ENCODE assay signal across 2 cellular contexts in genomic region chr1:230139741-230140140, GRCh38.
TF ChIP-seq lines count a peak whose summit lies in the region.

No MANE protein-coding gene starts in this region.

TF ChIP-seq in liver, 16 proteins besides CTCF, POLR2A, EP300 and RAD21 (continued from another document):
- TF ChIP-seq TAF1 (conservative IDR thresholded peaks at IDR 0.05) (no peak), FOXA2 (IDR thresholded peaks at IDR 0.05) (no peak), HNF4G (IDR thresholded peaks at IDR 0.05) (no peak), RXRA (IDR thresholded peaks at IDR 0.05) (no peak), REST (IDR thresholded peaks at IDR 0.05) (no peak), EGR1 (IDR thresholded peaks at IDR 0.05; ENCODE audit: low read depth in 2 of 2) (no peak), ATF3 (IDR thresholded peaks at IDR 0.05) (no peak)
- TF ChIP-seq, protein P1, sequence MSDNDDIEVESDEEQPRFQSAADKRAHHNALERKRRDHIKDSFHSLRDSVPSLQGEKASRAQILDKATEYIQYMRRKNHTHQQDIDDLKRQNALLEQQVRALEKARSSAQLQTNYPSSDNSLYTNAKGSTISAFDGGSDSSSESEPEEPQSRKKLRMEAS (IDR thresholded peaks at IDR 0.05): no peak

TF ChIP-seq in K562, 482 proteins besides CTCF, POLR2A, EP300 and RAD21 (continued from another document):
- TF ChIP-seq, protein P2, sequence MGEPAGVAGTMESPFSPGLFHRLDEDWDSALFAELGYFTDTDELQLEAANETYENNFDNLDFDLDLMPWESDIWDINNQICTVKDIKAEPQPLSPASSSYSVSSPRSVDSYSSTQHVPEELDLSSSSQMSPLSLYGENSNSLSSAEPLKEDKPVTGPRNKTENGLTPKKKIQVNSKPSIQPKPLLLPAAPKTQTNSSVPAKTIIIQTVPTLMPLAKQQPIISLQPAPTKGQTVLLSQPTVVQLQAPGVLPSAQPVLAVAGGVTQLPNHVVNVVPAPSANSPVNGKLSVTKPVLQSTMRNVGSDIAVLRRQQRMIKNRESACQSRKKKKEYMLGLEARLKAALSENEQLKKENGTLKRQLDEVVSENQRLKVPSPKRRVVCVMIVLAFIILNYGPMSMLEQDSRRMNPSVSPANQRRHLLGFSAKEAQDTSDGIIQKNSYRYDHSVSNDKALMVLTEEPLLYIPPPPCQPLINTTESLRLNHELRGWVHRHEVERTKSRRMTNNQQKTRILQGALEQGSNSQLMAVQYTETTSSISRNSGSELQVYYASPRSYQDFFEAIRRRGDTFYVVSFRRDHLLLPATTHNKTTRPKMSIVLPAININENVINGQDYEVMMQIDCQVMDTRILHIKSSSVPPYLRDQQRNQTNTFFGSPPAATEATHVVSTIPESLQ (CRISPR knock-in tag; IDR thresholded peaks at IDR 0.05): 0 out of 2 replicates have a peak, but pooled peaks have one; percentile 40
- no peak for TF ChIP-seq NCOR1 (IDR thresholded peaks at IDR 0.05)
- TF ChIP-seq, protein P3, sequence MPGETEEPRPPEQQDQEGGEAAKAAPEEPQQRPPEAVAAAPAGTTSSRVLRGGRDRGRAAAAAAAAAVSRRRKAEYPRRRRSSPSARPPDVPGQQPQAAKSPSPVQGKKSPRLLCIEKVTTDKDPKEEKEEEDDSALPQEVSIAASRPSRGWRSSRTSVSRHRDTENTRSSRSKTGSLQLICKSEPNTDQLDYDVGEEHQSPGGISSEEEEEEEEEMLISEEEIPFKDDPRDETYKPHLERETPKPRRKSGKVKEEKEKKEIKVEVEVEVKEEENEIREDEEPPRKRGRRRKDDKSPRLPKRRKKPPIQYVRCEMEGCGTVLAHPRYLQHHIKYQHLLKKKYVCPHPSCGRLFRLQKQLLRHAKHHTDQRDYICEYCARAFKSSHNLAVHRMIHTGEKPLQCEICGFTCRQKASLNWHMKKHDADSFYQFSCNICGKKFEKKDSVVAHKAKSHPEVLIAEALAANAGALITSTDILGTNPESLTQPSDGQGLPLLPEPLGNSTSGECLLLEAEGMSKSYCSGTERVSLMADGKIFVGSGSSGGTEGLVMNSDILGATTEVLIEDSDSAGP (CRISPR knock-in tag; IDR thresholded peaks at IDR 0.05): no peak
- no peak for TF ChIP-seq MAFK (IDR thresholded peaks at IDR 0.05; ENCODE audit: low read length)
- TF ChIP-seq, protein P4, sequence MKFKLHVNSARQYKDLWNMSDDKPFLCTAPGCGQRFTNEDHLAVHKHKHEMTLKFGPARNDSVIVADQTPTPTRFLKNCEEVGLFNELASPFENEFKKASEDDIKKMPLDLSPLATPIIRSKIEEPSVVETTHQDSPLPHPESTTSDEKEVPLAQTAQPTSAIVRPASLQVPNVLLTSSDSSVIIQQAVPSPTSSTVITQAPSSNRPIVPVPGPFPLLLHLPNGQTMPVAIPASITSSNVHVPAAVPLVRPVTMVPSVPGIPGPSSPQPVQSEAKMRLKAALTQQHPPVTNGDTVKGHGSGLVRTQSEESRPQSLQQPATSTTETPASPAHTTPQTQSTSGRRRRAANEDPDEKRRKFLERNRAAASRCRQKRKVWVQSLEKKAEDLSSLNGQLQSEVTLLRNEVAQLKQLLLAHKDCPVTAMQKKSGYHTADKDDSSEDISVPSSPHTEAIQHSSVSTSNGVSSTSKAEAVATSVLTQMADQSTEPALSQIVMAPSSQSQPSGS (CRISPR knock-in tag; IDR thresholded peaks at IDR 0.05): no peak
- no peak for TF ChIP-seq NONO (IDR thresholded peaks at IDR 0.05; ENCODE audit: low read depth in 2 of 2, low read length in 1 of 2)
